Comparison of ENCODE assay signal across 8 cellular contexts in the genomic region with DNA sequence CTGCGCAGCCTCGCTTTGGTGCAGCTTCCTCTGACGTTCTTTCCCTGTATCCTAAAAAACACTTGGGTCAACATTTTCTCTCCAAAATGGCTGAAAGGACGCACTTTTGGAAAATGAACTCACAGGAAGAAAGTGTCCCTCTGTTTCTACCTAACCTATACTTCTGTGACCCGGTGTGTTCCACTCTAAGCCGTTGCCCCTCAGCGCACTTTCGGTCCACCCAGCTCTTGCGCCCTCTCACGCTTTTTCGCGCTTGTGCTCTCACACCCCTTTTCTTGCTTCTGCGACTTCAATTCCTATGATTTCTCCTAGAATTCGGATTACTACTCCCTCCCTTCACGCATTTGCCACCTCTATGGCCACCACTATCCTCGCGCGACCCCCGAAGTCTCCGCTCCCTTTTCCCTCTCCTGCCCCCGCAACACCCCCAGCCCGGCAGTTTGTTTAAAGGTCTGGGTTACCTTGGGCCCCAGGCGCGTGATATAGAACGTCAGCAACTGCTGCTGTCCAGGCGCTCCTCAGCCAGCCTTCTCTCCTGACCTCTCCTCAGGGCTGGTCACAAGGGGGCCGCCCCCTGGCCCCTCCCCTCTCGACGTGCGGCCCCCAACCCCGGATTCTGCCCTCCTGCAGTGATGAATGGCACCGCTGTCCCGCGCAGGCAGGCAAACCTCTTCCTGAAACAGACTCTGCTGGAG. TPM values are rescaled to one million over a fixed set of nuclear protein-coding genes. Genes with fewer than 3 reads are reported as not detected.
DNase-seq lines count a peak whose midpoint lies in the region; ATAC-seq and TF ChIP-seq lines count a peak whose summit lies in the region.

A gene (minus strand): TSS at position 534 of the 695 bp plus-strand sequence. CDS start 909 bp downstream, outside the sequence.

- H3K9me3 Mint-ChIP-seq in H9 = peaks cover 47 to 62% of the 10 kb centered on the region in 2 experiments
- H3K9me3 Mint-ChIP-seq in activated T-helper 2 cell treated with anti-CD3 and anti-CD28 coated beads, Interferon-gamma antibody, Interleukin-2, Interleukin-4, amounts not matched to agents 10 μg/mL and 5 μg/mL and 100 μg/mL, durations not matched to agents 14 hours and 24 hours and 36 hours = no peaks in the 10 kb centered on the region
- H3K9me3 Mint-ChIP-seq in neural progenitor cell = peaks cover 6% of the 10 kb centered on the region

- H3K36me3 Mint-ChIP-seq in H9 (ENCODE audit: insufficient read depth in 1 of 3, low read depth in 3 of 3) (peaks cover 5 to 18% (median 14%) of the 10 kb centered on the region in 3 experiments; a peak in 6 of 7 replicates), neural progenitor cell (peaks cover 3% of the 10 kb centered on the region)
- peaks cover 5% of the 10 kb centered on the region for H3K36me3 Mint-ChIP-seq in activated T-helper 2 cell treated with anti-CD3 and anti-CD28 coated beads, Interferon-gamma antibody, Interleukin-2, Interleukin-4, amounts not matched to agents 10 μg/mL and 5 μg/mL and 100 μg/mL, durations not matched to agents 14 hours and 24 hours and 36 hours (ENCODE audit: low read depth)

- H2BK20ac ChIP-seq in H9 (ENCODE audit: low read depth, low read length, poor library complexity, severe bottlenecking) = no peak within 1 kb of the TSS

- no peak within 1 kb of the TSS for H2BK12ac ChIP-seq in H9 (ENCODE audit: insufficient read length, low read depth, low read length)

- H3K79me1 ChIP-seq in H9 (ENCODE audit: insufficient read depth, low read depth, low read length, poor library complexity, severe bottlenecking) = no peaks in the 10 kb centered on the region

- intact Hi-C loops in activated T-helper 2 cell treated with anti-CD3 and anti-CD28 coated beads, Interferon-gamma antibody, Interleukin-2, Interleukin-4, amounts not matched to agents 10 μg/mL and 5 μg/mL and 100 μg/mL, durations not matched to agents 14 hours and 24 hours and 36 hours (cut with micrococcal nuclease) = no loop called here

- H3K4me2 ChIP-seq in H9 (ENCODE audit: insufficient read depth, insufficient read length, low read length) (peak within 1 kb of the TSS; percentile 61), neural progenitor cell (peak within 1 kb of the TSS; percentile 80)

- no peak within 1 kb of the TSS for H4K8ac ChIP-seq in H9 (replicated peaks; ENCODE audit: insufficient read length, low read depth, low read length)

- H3K27me3 ChIP-seq in H9 (ENCODE audit: insufficient read depth, low read length) (0 out of 2 replicates have a peak, but pooled peaks cover 4% of the 10 kb centered on the region), gastroesophageal sphincter (no peaks in the 10 kb centered on the region), neural progenitor cell (no peaks in the 10 kb centered on the region)

- TF ChIP-seq CTCF in H9 (conservative IDR thresholded peaks at IDR 0.05) (no peak), gastroesophageal sphincter (IDR thresholded peaks at IDR 0.05) (peak in 1 of 4 experiments; percentile 20), neural progenitor cell (IDR thresholded peaks at IDR 0.05) (peak; percentile 9)

- peaks cover 3% of the 10 kb centered on the region for H3K27me3 Mint-ChIP-seq in H9 (ENCODE audit: low read depth)
- no peaks in the 10 kb centered on the region for H3K27me3 Mint-ChIP-seq in activated T-helper 2 cell treated with anti-CD3 and anti-CD28 coated beads, Interferon-gamma antibody, Interleukin-2, Interleukin-4, amounts not matched to agents 10 μg/mL and 5 μg/mL and 100 μg/mL, durations not matched to agents 14 hours and 24 hours and 36 hours (ENCODE audit: low read depth)
- H3K27me3 Mint-ChIP-seq in neural progenitor cell (ENCODE audit: insufficient read depth, low read depth) = peaks cover 3% of the 10 kb centered on the region

- peak in 1 of 2 donors; percentile 12 for TF ChIP-seq POLR2A in gastroesophageal sphincter (IDR thresholded peaks at IDR 0.05)

- H4K20me1 ChIP-seq in H9 (ENCODE audit: control insufficient read depth, insufficient read depth, insufficient read length) (no peaks in the 10 kb centered on the region), neural progenitor cell (ENCODE audit: low read depth) (no peaks in the 10 kb centered on the region)

- peak within 1 kb of the TSS; percentile 62 for H3K14ac ChIP-seq in H9 (ENCODE audit: insufficient read depth, low read length)

- H3K9me3 ChIP-seq in H9 (ENCODE audit: control insufficient read depth, low read depth, low read length) = peaks cover 41% of the 10 kb centered on the region
- H3K9me3 ChIP-seq in gastroesophageal sphincter = no peaks in the 10 kb centered on the region
- H3K9me3 ChIP-seq in neural progenitor cell (ENCODE audit: low read depth) = no peaks in the 10 kb centered on the region

- no peak within 1 kb of the TSS for H3T11ph ChIP-seq in H9 (ENCODE audit: low read length)

- H3K79me2 ChIP-seq in H9 (ENCODE audit: insufficient read depth, low read length) = no peaks in the 10 kb centered on the region
- H3K79me2 ChIP-seq in neural progenitor cell (ENCODE audit: low read depth) = no peaks in the 10 kb centered on the region

- H3K56ac ChIP-seq in H9 (ENCODE audit: insufficient read length, low read depth, low read length) = no peak within 1 kb of the TSS

- no peak within 1 kb of the TSS for H2AK5ac ChIP-seq in H9 (ENCODE audit: insufficient read length, low read length)

- H2BK15ac ChIP-seq in H9 (ENCODE audit: low read depth, low read length) = no peak within 1 kb of the TSS

- TF ChIP-seq EP300 in gastroesophageal sphincter (IDR thresholded peaks at IDR 0.05) = no peak

- no peak within 1 kb of the TSS for H4K91ac ChIP-seq in H9 (ENCODE audit: insufficient read length, low read depth, low read length)

- H3K36me3 ChIP-seq in gastroesophageal sphincter = no peaks in the 10 kb centered on the region
- no peaks in the 10 kb centered on the region for H3K36me3 ChIP-seq in neural progenitor cell

- H3F3A ChIP-seq in neural progenitor cell (ENCODE audit: low read depth) = peaks cover 19% of the 10 kb centered on the region

- peak; percentile 58 for ATAC-seq in gastroesophageal sphincter

- no peak within 1 kb of the TSS for H3K4ac ChIP-seq in H9 (ENCODE audit: low read depth, low read length)

- WGBS in H9 (ENCODE audit: extremely low coverage, insufficient read length, low lambda C conversion rate) = no CpG with 5 or more reads among the region's 34 CpGs
- WGBS in gastroesophageal sphincter (ENCODE audit: low coverage in 1 of 2), 2 donors = 1 to 8% methylated on average over 4 to 17 of the region's 34 CpGs

- peak within 1 kb of the TSS; percentile 71 to 91 for H3K4me3 ChIP-seq in gastroesophageal sphincter
- H3K4me3 ChIP-seq in neural progenitor cell = peak within 1 kb of the TSS; percentile 61

- peaks cover 4 to 5% of the 10 kb centered on the region in 2 experiments; a peak in 3 of 4 replicates for H3K4me1 Mint-ChIP-seq in H9
- H3K4me1 Mint-ChIP-seq in activated T-helper 2 cell treated with anti-CD3 and anti-CD28 coated beads, Interferon-gamma antibody, Interleukin-2, Interleukin-4, amounts not matched to agents 10 μg/mL and 5 μg/mL and 100 μg/mL, durations not matched to agents 14 hours and 24 hours and 36 hours (ENCODE audit: low read depth) = peaks cover 9% of the 10 kb centered on the region
- peaks cover 18% of the 10 kb centered on the region for H3K4me1 Mint-ChIP-seq in neural progenitor cell

- H2AFZ ChIP-seq in H9 (ENCODE audit: low read length) = no peak within 1 kb of the TSS
- peak within 1 kb of the TSS; percentile 86 for H2AFZ ChIP-seq in neural progenitor cell (replicated peaks)

- H3K23ac ChIP-seq in H9 (ENCODE audit: insufficient read length, low read depth, low read length) = no peak within 1 kb of the TSS

- no peaks in the 10 kb centered on the region for H3K4me1 ChIP-seq in H9 (ENCODE audit: insufficient read depth, low read length)
- H3K4me1 ChIP-seq in gastroesophageal sphincter = peaks cover 0 to 8% (median 0%) of the 10 kb centered on the region in 3 donors
- peaks cover 3% of the 10 kb centered on the region for H3K4me1 ChIP-seq in neural progenitor cell

- no peak within 1 kb of the TSS for H2BK5ac ChIP-seq in H9 (ENCODE audit: insufficient read length, low read length)

- H4K5ac ChIP-seq in H9 (ENCODE audit: insufficient read length, low read depth, low read length) = no peak within 1 kb of the TSS

- H3K27ac Mint-ChIP-seq in H9 = peak within 1 kb of the TSS; percentile 95 to 99 (median 98)
- H3K27ac Mint-ChIP-seq in activated T-helper 2 cell treated with anti-CD3 and anti-CD28 coated beads, Interferon-gamma antibody, Interleukin-2, Interleukin-4, amounts not matched to agents 10 μg/mL and 5 μg/mL and 100 μg/mL, durations not matched to agents 14 hours and 24 hours and 36 hours = peak within 1 kb of the TSS; percentile 97
- peak within 1 kb of the TSS; percentile 95 for H3K27ac Mint-ChIP-seq in neural progenitor cell

- DNase-seq in NCI-H2107 treated with DMSO at 0.1 percent for 48 hours (lab: John Stamatoyannopoulos, UW; ENCODE audit: unreplicated experiment) (peak; percentile 39), NCI-H2107 (lab: John Stamatoyannopoulos, UW) (no peak), H9 (peak; percentile 77), NCI-H1105 (lab: John Stamatoyannopoulos, UW) (peak; percentile 9), neural progenitor cell (ENCODE audit: low spot score) (peak; percentile 72), NCI-H187 treated with DMSO at 0.1 percent for 48 hours (lab: John Stamatoyannopoulos, UW) (no peak)
- DNase-seq in activated T-helper 2 cell treated with anti-CD3 and anti-CD28 coated beads, Interferon-gamma antibody, Interleukin-2, Interleukin-4, amounts not matched to agents 10 μg/mL and 5 μg/mL and 100 μg/mL, durations not matched to agents 14 hours and 24 hours and 36 hours (ENCODE audit: low spot score) = no peak

- H2BK120ac ChIP-seq in H9 (ENCODE audit: low read depth, low read length, poor library complexity, severe bottlenecking) = no peak within 1 kb of the TSS

- no peaks in the 10 kb centered on the region for H3K23me2 ChIP-seq in H9 (ENCODE audit: insufficient read length, low read depth, low read length, poor library complexity, severe bottlenecking)

- H3K4me3 Mint-ChIP-seq in H9 (peak within 1 kb of the TSS; percentile 90 to 93), neural progenitor cell (peak within 1 kb of the TSS; percentile 92)
- H3K4me3 Mint-ChIP-seq in activated T-helper 2 cell treated with anti-CD3 and anti-CD28 coated beads, Interferon-gamma antibody, Interleukin-2, Interleukin-4, amounts not matched to agents 10 μg/mL and 5 μg/mL and 100 μg/mL, durations not matched to agents 14 hours and 24 hours and 36 hours (ENCODE audit: low read depth) = peak within 1 kb of the TSS; percentile 95

- peak within 1 kb of the TSS; percentile 87 for H3K18ac ChIP-seq in H9 (ENCODE audit: insufficient read length, low read depth, low read length)

- H3K9ac ChIP-seq in H9 (ENCODE audit: extremely low read depth, insufficient read length, low read length) (peak within 1 kb of the TSS; percentile 53), neural progenitor cell (no peak within 1 kb of the TSS)

- H3K27ac ChIP-seq in H9 (ENCODE audit: insufficient read length, low read depth, low read length) (peak within 1 kb of the TSS; percentile 53), gastroesophageal sphincter (peak within 1 kb of the TSS; percentile 89 to 95 (median 92)), neural progenitor cell (peak within 1 kb of the TSS; percentile 79)

RNA-seq across cellular contexts. Expression of the gene that starts here (rescaled TPM):
- total RNA-seq in H9 (2021) = 6.2 and 6.8 TPM in 2 replicates
- total RNA-seq in activated T-helper 2 cell treated with anti-CD3 and anti-CD28 coated beads, Interferon-gamma antibody, Interleukin-2, Interleukin-4, amounts not matched to agents 10 μg/mL and 5 μg/mL and 100 μg/mL, durations not matched to agents 14 hours and 24 hours and 36 hours = 2.6 and 2.9 TPM in 2 replicates
- total RNA-seq in gastroesophageal sphincter = 1 to 10 TPM; 1.4 to 2.3 (median 1.6) TPM
- total RNA-seq in neural progenitor cell (ENCODE audit: low replicate concordance) = 6.6 and 8.6 TPM in 2 replicates

Comparison
In these comparisons a context has a peak if more than half of its experiments do, and no peak if none do; other contexts are left out.
1. DNase-seq: peak in NCI-H2107 treated with DMSO at 0.1 percent for 48 hours (single experiment), H9 (single experiment), NCI-H1105 (single experiment) and neural progenitor cell (single experiment); none in NCI-H2107 (single experiment), activated T-helper 2 cell treated with anti-CD3 and anti-CD28 coated beads, Interferon-gamma antibody, Interleukin-2, Interleukin-4, amounts not matched to agents 10 μg/mL and 5 μg/mL and 100 μg/mL, durations not matched to agents 14 hours and 24 hours and 36 hours (single experiment) and NCI-H187 treated with DMSO at 0.1 percent for 48 hours (single experiment).
2. Peak in every context shown above with its lines, with median percentiles within 50 percentile points of each other: H3K27ac ChIP-seq, H3K27ac Mint-ChIP-seq and H3K4me3 Mint-ChIP-seq.